ENCODE assay signal across 21 cellular contexts in genomic region chr3:71183544-71183943, GRCh38.
A peak's percentile ranks its signal among the peaks of the same experiment; 100 is the strongest.
DNase-seq lines count a peak whose midpoint lies in the region; ATAC-seq and TF ChIP-seq lines count a peak whose summit lies in the region.
"Had no signal": no experiment of that assay in that cellular context is flagged by ENCODE, and none has a peak within 500 bp of the region (broad histone marks: within the 10 kb centered on the region; RNA-seq: fewer than 3 reads in every experiment).

No MANE protein-coding gene starts in this region.

- H3K36me3 Mint-ChIP-seq in chondrocyte (ENCODE audit: low read depth), result peaks cover 7% of the 10 kb centered on the region

- no peak overlapping the region for H3K27ac ChIP-seq in right atrium auricular region
- H3K27ac ChIP-seq in sigmoid colon, result peak overlapping the region in 1 of 4 donors; percentile 27
- H3K27ac ChIP-seq: BLaER1, KMS-11, PC-9 had no signal

- peaks cover 44% of the 10 kb centered on the region for H3K4me1 Mint-ChIP-seq in chondrocyte (ENCODE audit: low read depth)

- TF ChIP-seq CTCF in right atrium auricular region (IDR thresholded peaks at IDR 0.05) (no peak), chondrocyte (IDR thresholded peaks at IDR 0.05) (no peak), sigmoid colon (IDR thresholded peaks at IDR 0.05) (no peak)

- H3K4me3 Mint-ChIP-seq in chondrocyte (ENCODE audit: unreplicated experiment), result no peak overlapping the region

- H3K4me1 ChIP-seq in right atrium auricular region (no peaks in the 10 kb centered on the region), sigmoid colon (peaks cover 0 to 19% (median 13%) of the 10 kb centered on the region in 4 donors)

- intact Hi-C loops in left ventricle myocardium superior (cut with micrococcal nuclease) (no loop called here), sigmoid colon (cut with DNase I) (no loop called here)

- no peaks in the 10 kb centered on the region for H3K9me3 ChIP-seq in right atrium auricular region
- no peaks in the 10 kb centered on the region for H3K9me3 ChIP-seq in sigmoid colon
- H3K9me3 ChIP-seq: BLaER1 had no signal

- H3K4me3 ChIP-seq in right atrium auricular region (no peak overlapping the region), sigmoid colon (no peak overlapping the region)
- H3K4me3 ChIP-seq: BLaER1, PC-9 had no signal

- no peak for TF ChIP-seq EP300 in sigmoid colon (IDR thresholded peaks at IDR 0.05)

- 95 to 96% methylated on average over 5 of the region's 5 CpGs for WGBS in sigmoid colon, 2 donors

- no peaks in the 10 kb centered on the region for H3K27me3 Mint-ChIP-seq in chondrocyte (ENCODE audit: low read depth)
- H3K27me3 Mint-ChIP-seq: CD8-positive, alpha-beta memory T cell had no signal

- peak overlapping the region; percentile 22 for H3K27ac Mint-ChIP-seq in chondrocyte (ENCODE audit: unreplicated experiment)

- H3K36me3 ChIP-seq in right atrium auricular region (no peaks in the 10 kb centered on the region), sigmoid colon (peaks cover 0 to 7% (median 2%) of the 10 kb centered on the region in 4 donors)
- H3K36me3 ChIP-seq: BLaER1 had no signal

- no peaks in the 10 kb centered on the region for H3K9me3 Mint-ChIP-seq in chondrocyte (ENCODE audit: low read depth)
- H3K9me3 Mint-ChIP-seq: CD8-positive, alpha-beta memory T cell had no signal

- no peak for TF ChIP-seq POLR2A in sigmoid colon (IDR thresholded peaks at IDR 0.05)

- DNase-seq in left ventricle myocardium superior, result no peak
- no peak for DNase-seq in right atrium auricular region (ENCODE audit: low spot score)
- DNase-seq in NAMALWA (ENCODE audit: low spot score), result peak; percentile 55
- DNase-seq in chondrocyte (ENCODE audit: low spot score), result no peak
- DNase-seq in sigmoid colon, result no peak
- DNase-seq in NK-92 treated with Interleukin-12 subunit alpha and Interleukin-12 subunit beta, amount 100 ng/mL, for 24 hours (lab: John Stamatoyannopoulos, UW), result no peak
- DNase-seq in SHP77 treated with DMSO at 0.1 percent for 48 hours (lab: John Stamatoyannopoulos, UW), result no peak
- DNase-seq: Calu3; CD8-positive, alpha-beta memory T cell; DMS153; IMR-90; NCI-H1105 treated with DMSO at 0.1 percent for 48 hours; NCI-H2029 treated with DMSO at 0.1 percent for 48 hours; NCI-H226; NCI-H524; NCI-H82; PC-9; RPMI8226 had no signal

- peak; percentile 44 for ATAC-seq in left ventricle myocardium superior
- ATAC-seq: HCT116 had no signal

- H3K27me3 ChIP-seq in right atrium auricular region, result no peaks in the 10 kb centered on the region
- H3K27me3 ChIP-seq in sigmoid colon, result no peaks in the 10 kb centered on the region
- H3K27me3 ChIP-seq: BLaER1 had no signal
